1 cellular context compared by ENCODE assay signal in the genomic region with DNA sequence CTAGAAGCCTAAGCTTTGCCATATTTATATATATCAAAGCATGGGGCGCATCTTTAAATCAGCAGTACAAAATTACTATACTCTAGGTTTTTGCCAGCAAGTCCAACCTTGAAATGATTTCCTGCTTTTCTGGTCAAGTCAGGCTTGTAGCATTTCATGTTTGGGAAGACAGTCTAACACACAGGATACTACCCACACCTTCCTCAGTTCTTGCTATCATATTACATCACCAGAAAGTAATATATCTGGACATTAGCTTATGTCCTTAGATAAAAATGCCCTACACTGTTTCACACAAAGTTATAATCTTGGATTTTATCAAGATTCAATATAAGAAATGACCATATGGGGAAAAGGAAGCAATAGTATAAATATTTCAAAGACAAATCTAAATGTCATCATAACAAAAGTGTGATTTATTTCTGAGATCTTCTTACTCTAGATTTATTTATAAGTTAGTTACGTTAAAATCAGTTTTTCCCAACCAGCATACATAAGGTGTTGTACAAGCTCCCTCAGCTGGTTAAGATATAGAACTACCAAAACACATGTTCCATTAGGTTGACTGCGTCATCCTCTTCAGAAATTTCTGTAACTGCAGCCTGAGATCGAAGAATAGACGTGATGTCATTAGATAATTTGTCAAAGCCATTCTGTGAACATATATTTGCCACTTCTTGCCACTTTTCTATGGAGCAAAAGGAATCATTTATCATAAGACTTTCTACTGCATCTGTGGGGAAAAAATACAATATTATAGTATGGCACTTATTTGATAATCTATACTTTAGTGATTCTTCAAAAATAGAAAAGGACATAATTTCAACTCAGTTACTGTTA.
A peak's percentile ranks its signal among the peaks of the same experiment; 100 is the strongest.
TF ChIP-seq lines count a peak whose summit lies in the region.

No MANE protein-coding gene starts in this region.

TF ChIP-seq in HCT116, 20 proteins besides CTCF, POLR2A, EP300 and RAD21:
- TF ChIP-seq, protein P1, sequence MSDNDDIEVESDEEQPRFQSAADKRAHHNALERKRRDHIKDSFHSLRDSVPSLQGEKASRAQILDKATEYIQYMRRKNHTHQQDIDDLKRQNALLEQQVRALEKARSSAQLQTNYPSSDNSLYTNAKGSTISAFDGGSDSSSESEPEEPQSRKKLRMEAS (IDR thresholded peaks at IDR 0.05) = 0 out of 2 replicates have a peak, but pooled peaks have one; percentile 20
- TF ChIP-seq SRF (IDR thresholded peaks at IDR 0.05; ENCODE audit: low read depth) (no peak), YY1 (IDR thresholded peaks at IDR 0.05; ENCODE audit: extremely low read depth, insufficient replicate concordance, low read depth, low read length) (no peak), SP1 (IDR thresholded peaks at IDR 0.05; ENCODE audit: low read depth) (no peak), FOSL1 (IDR thresholded peaks at IDR 0.05; ENCODE audit: low read depth) (0 out of 2 replicates have a peak, but pooled peaks have one; percentile 11), EZH2 (IDR thresholded peaks at IDR 0.05) (no peak), SIN3A (IDR thresholded peaks at IDR 0.05; ENCODE audit: low read depth) (no peak), POLR2AphosphoS5 (IDR thresholded peaks at IDR 0.05; ENCODE audit: low read depth, low read length) (no peak), ELF1 (IDR thresholded peaks at IDR 0.05; ENCODE audit: borderline replicate concordance, low read depth) (no peak), JUND (IDR thresholded peaks at IDR 0.05) (no peak), CEBPB (IDR thresholded peaks at IDR 0.05; ENCODE audit: low read depth) (no peak)
- TF ChIP-seq, protein P2, sequence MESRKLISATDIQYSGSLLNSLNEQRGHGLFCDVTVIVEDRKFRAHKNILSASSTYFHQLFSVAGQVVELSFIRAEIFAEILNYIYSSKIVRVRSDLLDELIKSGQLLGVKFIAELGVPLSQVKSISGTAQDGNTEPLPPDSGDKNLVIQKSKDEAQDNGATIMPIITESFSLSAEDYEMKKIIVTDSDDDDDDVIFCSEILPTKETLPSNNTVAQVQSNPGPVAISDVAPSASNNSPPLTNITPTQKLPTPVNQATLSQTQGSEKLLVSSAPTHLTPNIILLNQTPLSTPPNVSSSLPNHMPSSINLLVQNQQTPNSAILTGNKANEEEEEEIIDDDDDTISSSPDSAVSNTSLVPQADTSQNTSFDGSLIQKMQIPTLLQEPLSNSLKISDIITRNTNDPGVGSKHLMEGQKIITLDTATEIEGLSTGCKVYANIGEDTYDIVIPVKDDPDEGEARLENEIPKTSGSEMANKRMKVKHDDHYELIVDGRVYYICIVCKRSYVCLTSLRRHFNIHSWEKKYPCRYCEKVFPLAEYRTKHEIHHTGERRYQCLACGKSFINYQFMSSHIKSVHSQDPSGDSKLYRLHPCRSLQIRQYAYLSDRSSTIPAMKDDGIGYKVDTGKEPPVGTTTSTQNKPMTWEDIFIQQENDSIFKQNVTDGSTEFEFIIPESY (IDR thresholded peaks at IDR 0.05; ENCODE audit: extremely low read depth, insufficient replicate concordance, low read length) = no peak
- TF ChIP-seq, protein P3, sequence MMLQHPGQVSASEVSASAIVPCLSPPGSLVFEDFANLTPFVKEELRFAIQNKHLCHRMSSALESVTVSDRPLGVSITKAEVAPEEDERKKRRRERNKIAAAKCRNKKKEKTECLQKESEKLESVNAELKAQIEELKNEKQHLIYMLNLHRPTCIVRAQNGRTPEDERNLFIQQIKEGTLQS (IDR thresholded peaks at IDR 0.05) = no peak
- TF ChIP-seq, protein P4, sequence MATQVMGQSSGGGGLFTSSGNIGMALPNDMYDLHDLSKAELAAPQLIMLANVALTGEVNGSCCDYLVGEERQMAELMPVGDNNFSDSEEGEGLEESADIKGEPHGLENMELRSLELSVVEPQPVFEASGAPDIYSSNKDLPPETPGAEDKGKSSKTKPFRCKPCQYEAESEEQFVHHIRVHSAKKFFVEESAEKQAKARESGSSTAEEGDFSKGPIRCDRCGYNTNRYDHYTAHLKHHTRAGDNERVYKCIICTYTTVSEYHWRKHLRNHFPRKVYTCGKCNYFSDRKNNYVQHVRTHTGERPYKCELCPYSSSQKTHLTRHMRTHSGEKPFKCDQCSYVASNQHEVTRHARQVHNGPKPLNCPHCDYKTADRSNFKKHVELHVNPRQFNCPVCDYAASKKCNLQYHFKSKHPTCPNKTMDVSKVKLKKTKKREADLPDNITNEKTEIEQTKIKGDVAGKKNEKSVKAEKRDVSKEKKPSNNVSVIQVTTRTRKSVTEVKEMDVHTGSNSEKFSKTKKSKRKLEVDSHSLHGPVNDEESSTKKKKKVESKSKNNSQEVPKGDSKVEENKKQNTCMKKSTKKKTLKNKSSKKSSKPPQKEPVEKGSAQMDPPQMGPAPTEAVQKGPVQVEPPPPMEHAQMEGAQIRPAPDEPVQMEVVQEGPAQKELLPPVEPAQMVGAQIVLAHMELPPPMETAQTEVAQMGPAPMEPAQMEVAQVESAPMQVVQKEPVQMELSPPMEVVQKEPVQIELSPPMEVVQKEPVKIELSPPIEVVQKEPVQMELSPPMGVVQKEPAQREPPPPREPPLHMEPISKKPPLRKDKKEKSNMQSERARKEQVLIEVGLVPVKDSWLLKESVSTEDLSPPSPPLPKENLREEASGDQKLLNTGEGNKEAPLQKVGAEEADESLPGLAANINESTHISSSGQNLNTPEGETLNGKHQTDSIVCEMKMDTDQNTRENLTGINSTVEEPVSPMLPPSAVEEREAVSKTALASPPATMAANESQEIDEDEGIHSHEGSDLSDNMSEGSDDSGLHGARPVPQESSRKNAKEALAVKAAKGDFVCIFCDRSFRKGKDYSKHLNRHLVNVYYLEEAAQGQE (IDR thresholded peaks at IDR 0.05; ENCODE audit: low read depth) = no peak
